In genomic region chr2:3587021-3587420, GRCh38 we compare ENCODE assay signal across 19 cellular contexts. TPM values are rescaled to one million over a fixed set of nuclear protein-coding genes. Genes with fewer than 3 reads are reported as not detected.
DNase-seq lines count a peak whose midpoint lies in the region; ATAC-seq, FAIRE-seq and TF ChIP-seq lines count a peak whose summit lies in the region.
"Had no signal": no experiment of that assay in that cellular context is flagged by ENCODE, and none has a peak within 500 bp of the region (broad histone marks: within the 10 kb centered on the region; RNA-seq: fewer than 3 reads in every experiment).

No MANE protein-coding gene starts in this region.

- H4K20me1 ChIP-seq in PC-9 (ENCODE audit: insufficient read depth) (peaks cover 32% of the 10 kb centered on the region), HepG2 (ENCODE audit: insufficient read depth, low read length) (0 out of 2 replicates have a peak, but pooled peaks cover under 1% of the 10 kb centered on the region)

- peaks cover 4% of the 10 kb centered on the region for H3K4me1 Mint-ChIP-seq in activated naive CD8-positive, alpha-beta T cell treated with anti-CD3 and anti-CD28 coated beads, Interleukin-2, amount 50 U/mL, for 24 hours
- peaks cover 2% of the 10 kb centered on the region for H3K4me1 Mint-ChIP-seq in activated naive CD8-positive, alpha-beta T cell treated with anti-CD3 and anti-CD28 coated beads for 36 hours
- H3K4me1 Mint-ChIP-seq in nephron progenitor cell, result no peaks in the 10 kb centered on the region
- H3K4me1 Mint-ChIP-seq in CD4-positive, alpha-beta memory T cell, result no peaks in the 10 kb centered on the region
- H3K4me1 Mint-ChIP-seq: H9 had no signal

- POLR2A ChIA-PET in PC-9 (lab: Charles Lee; ENCODE audit: unreplicated experiment), result no interaction called here
- POLR2A ChIA-PET in HepG2 (lab: Yijun Ruan, JAX), result interaction anchor here (0.7 to 5.4 kb wide), 5 partner anchors 12 to 69 kb away, joined by 3 to 60 read pairs (median 6); partner anchors contain the start of genes RNASEH1 and RPS7
- POLR2A ChIA-PET in CD4-positive, alpha-beta memory T cell (lab: Charles Lee; ENCODE audit: partially characterized antibody), result no interaction called here

- H3F3A ChIP-seq in PC-9 (ENCODE audit: insufficient read depth, low read depth), result peaks cover 52% of the 10 kb centered on the region

- in situ Hi-C loops in HepG2 (cut with HindIII; ENCODE audit: extremely low pct_ligation_motif_present, low pct_unique_long_range_greater_than_20kb), result no loop called here

- H2AFZ ChIP-seq in PC-9, result no peak overlapping the region
- no peak overlapping the region for H2AFZ ChIP-seq in HepG2 (ENCODE audit: low read length)

- TF ChIP-seq RAD21 in HepG2 (CRISPR knock-in tag; IDR thresholded peaks at IDR 0.05), result no peak

- no peaks in the 10 kb centered on the region for H3K9me3 ChIP-seq in PC-9 (ENCODE audit: insufficient read depth, low read depth)
- H3K9me3 ChIP-seq in HepG2 (ENCODE audit: low read length), result no peaks in the 10 kb centered on the region
- no peaks in the 10 kb centered on the region for H3K9me3 ChIP-seq in CD4-positive, alpha-beta memory T cell (ENCODE audit: control insufficient read depth in 1 of 2, low read length in 2 of 2)
- H3K9me3 ChIP-seq: SJSA1 had no signal

- no peak for FAIRE-seq in HepG2 (lab: Jason Lieb, UNC)
- FAIRE-seq: HTR-8/SVneo had no signal

- H3K4me2 ChIP-seq in PC-9, result no peak overlapping the region
- H3K4me2 ChIP-seq in HepG2 (ENCODE audit: low read depth, low read length), result no peak overlapping the region

- peak overlapping the region; percentile 33 for H3K27ac Mint-ChIP-seq in activated naive CD8-positive, alpha-beta T cell treated with anti-CD3 and anti-CD28 coated beads, Interleukin-2, amount 50 U/mL, for 24 hours
- H3K27ac Mint-ChIP-seq in activated naive CD8-positive, alpha-beta T cell treated with anti-CD3 and anti-CD28 coated beads for 36 hours, result no peak overlapping the region
- peak overlapping the region; percentile 33 for H3K27ac Mint-ChIP-seq in nephron progenitor cell
- no peak overlapping the region for H3K27ac Mint-ChIP-seq in CD4-positive, alpha-beta memory T cell
- H3K27ac Mint-ChIP-seq: CD8-positive, alpha-beta T cell had no signal

- H3K27me3 ChIP-seq in PC-9 (ENCODE audit: insufficient read depth, low read depth) (no peaks in the 10 kb centered on the region), HepG2 (ENCODE audit: control insufficient read depth in 1 of 2, insufficient read depth in 2 of 2, low read length in 2 of 2) (no peaks in the 10 kb centered on the region)
- H3K27me3 ChIP-seq in CD4-positive, alpha-beta memory T cell (ENCODE audit: insufficient read depth, low read length), result no peaks in the 10 kb centered on the region
- H3K27me3 ChIP-seq: SJSA1 had no signal

- TF ChIP-seq EP300 in HepG2 (IDR thresholded peaks at IDR 0.05; ENCODE audit: low read depth in 2 of 2, low read length in 2 of 2), result no peak
- no peak for TF ChIP-seq EP300 in HepG2 (CRISPR knock-in tag; IDR thresholded peaks at IDR 0.05; ENCODE audit: borderline replicate concordance)

- H3K9me2 ChIP-seq in PC-9 (ENCODE audit: insufficient read depth), result no peaks in the 10 kb centered on the region

- ATAC-seq in activated naive CD8-positive, alpha-beta T cell treated with anti-CD3 and anti-CD28 coated beads, Interleukin-2, amount 50 U/mL, for 24 hours, result peak; percentile 18
- ATAC-seq in HepG2, result no peak
- ATAC-seq: CD8-positive, alpha-beta T cell had no signal

- TF ChIP-seq CTCF in PC-9 (conservative IDR thresholded peaks at IDR 0.05) (no peak), HepG2 (CRISPR knock-in tag; IDR thresholded peaks at IDR 0.05) (no peak), nephron progenitor cell (IDR thresholded peaks at IDR 0.05) (no peak)

- H3K9me3 Mint-ChIP-seq in activated naive CD8-positive, alpha-beta T cell treated with anti-CD3 and anti-CD28 coated beads, Interleukin-2, amount 50 U/mL, for 24 hours, result no peaks in the 10 kb centered on the region
- no peaks in the 10 kb centered on the region for H3K9me3 Mint-ChIP-seq in activated naive CD8-positive, alpha-beta T cell treated with anti-CD3 and anti-CD28 coated beads for 36 hours
- peaks cover 8% of the 10 kb centered on the region for H3K9me3 Mint-ChIP-seq in nephron progenitor cell
- H3K9me3 Mint-ChIP-seq in CD4-positive, alpha-beta memory T cell, result no peaks in the 10 kb centered on the region
- H3K9me3 Mint-ChIP-seq: CD8-positive, alpha-beta T cell had no signal

- H3K4me1 ChIP-seq in PC-9 (replicated peaks; ENCODE audit: insufficient read depth) (no peaks in the 10 kb centered on the region), HepG2 (ENCODE audit: insufficient read depth, low read length) (peaks cover 40% of the 10 kb centered on the region)
- H3K4me1 ChIP-seq in CD4-positive, alpha-beta memory T cell (ENCODE audit: insufficient read depth, low read length), result no peaks in the 10 kb centered on the region
- H3K4me1 ChIP-seq: SJSA1 had no signal

- no peak for TF ChIP-seq POLR2A in HepG2 (IDR thresholded peaks at IDR 0.05; ENCODE audit: insufficient read depth in 1 of 2, low read depth in 2 of 2, low read length in 2 of 2)

- H3K4me3 ChIP-seq in PC-9 (no peak overlapping the region), HepG2 (replicated peaks in 1 of 3; ENCODE audit: insufficient read depth in 1 of 3, low read depth in 2 of 3, low read length in 3 of 3) (no peak overlapping the region)
- no peak overlapping the region for H3K4me3 ChIP-seq in CD4-positive, alpha-beta memory T cell (ENCODE audit: low read length in 2 of 2)
- H3K4me3 ChIP-seq: SJSA1 had no signal

- BruUV-seq in PC-9 (replicated peaks; lab: Mats Ljungman, UMichigan), result no TSS peak
- BruUV-seq in HepG2 (replicated peaks; lab: Mats Ljungman, UMichigan), result no TSS peak

- DNase-seq in activated naive CD8-positive, alpha-beta T cell treated with anti-CD3 and anti-CD28 coated beads, Interleukin-2, amount 50 U/mL, for 24 hours, result no peak
- DNase-seq in activated naive CD8-positive, alpha-beta T cell treated with anti-CD3 and anti-CD28 coated beads for 36 hours, result no peak
- DNase-seq in PC-9, result no peak
- no peak for DNase-seq in HepG2 (ENCODE audit: low spot score)
- no peak for DNase-seq in nephron progenitor cell
- no peak for DNase-seq in CD4-positive, alpha-beta memory T cell
- no peak for DNase-seq in HuH-7.5 (ENCODE audit: low spot score)
- no peak for DNase-seq in activated naive CD4-positive, alpha-beta T cell (lab: John Stamatoyannopoulos, UW)
- DNase-seq: CD8-positive, alpha-beta T cell; H9; KBM-7; NCI-H1436; NCI-H2029; NCI-H510A; NCI-H774 had no signal

- H3K27me3 Mint-ChIP-seq in activated naive CD8-positive, alpha-beta T cell treated with anti-CD3 and anti-CD28 coated beads, Interleukin-2, amount 50 U/mL, for 24 hours, result no peaks in the 10 kb centered on the region
- no peaks in the 10 kb centered on the region for H3K27me3 Mint-ChIP-seq in activated naive CD8-positive, alpha-beta T cell treated with anti-CD3 and anti-CD28 coated beads for 36 hours
- no peaks in the 10 kb centered on the region for H3K27me3 Mint-ChIP-seq in nephron progenitor cell (ENCODE audit: low read depth, poor library complexity)
- no peaks in the 10 kb centered on the region for H3K27me3 Mint-ChIP-seq in CD4-positive, alpha-beta memory T cell

- CTCF ChIA-PET in PC-9 (lab: Charles Lee) (no interaction called here), HepG2 (lab: Yijun Ruan, JAX; ENCODE audit: low intra/inter-chr PET ratio, low total read pairs) (no interaction called here)
- CTCF ChIA-PET in CD4-positive, alpha-beta memory T cell (lab: Charles Lee; ENCODE audit: partially characterized antibody), result interaction anchor here (1.2 kb wide), 1 partner anchor 10 kb away, joined by 4 read pairs; no protein-coding TSS in a partner anchor

- 80% methylated on average over 5 of the region's 5 CpGs for WGBS in HepG2 (ENCODE audit: low lambda C conversion rate)

- H3K79me2 ChIP-seq in PC-9 (ENCODE audit: low read depth) (no peaks in the 10 kb centered on the region), HepG2 (ENCODE audit: insufficient read depth, low read length) (peaks cover 6% of the 10 kb centered on the region)

- intact Hi-C loops in PC-9 (cut with micrococcal nuclease; ENCODE audit: unreplicated experiment) (no loop called here), HepG2 (cut with micrococcal nuclease; ENCODE audit: unreplicated experiment) (no loop called here)
- intact Hi-C loops in CD4-positive, alpha-beta memory T cell (cut with micrococcal nuclease), result no loop called here

- H3K36me3 Mint-ChIP-seq in activated naive CD8-positive, alpha-beta T cell treated with anti-CD3 and anti-CD28 coated beads, Interleukin-2, amount 50 U/mL, for 24 hours (ENCODE audit: low read depth), result peaks cover 29% of the 10 kb centered on the region
- H3K36me3 Mint-ChIP-seq in activated naive CD8-positive, alpha-beta T cell treated with anti-CD3 and anti-CD28 coated beads for 36 hours, result peaks cover 2% of the 10 kb centered on the region
- H3K36me3 Mint-ChIP-seq in nephron progenitor cell (ENCODE audit: low read depth), result peaks cover 57% of the 10 kb centered on the region
- peaks cover 23 to 24% of the 10 kb centered on the region in 2 donors for H3K36me3 Mint-ChIP-seq in CD4-positive, alpha-beta memory T cell

- H3K27ac ChIP-seq in PC-9 (peak overlapping the region; percentile 10; the same call in 1 of the 2 replicates), HepG2 (ENCODE audit: extremely low read length, insufficient read depth, low read length) (peak overlapping the region; percentile 28)
- H3K27ac ChIP-seq in CD4-positive, alpha-beta memory T cell (ENCODE audit: low read depth, low read length), result no peak overlapping the region
- H3K27ac ChIP-seq: 22Rv1, HL-60, SJSA1 had no signal

- no peak overlapping the region for H3K4me3 Mint-ChIP-seq in activated naive CD8-positive, alpha-beta T cell treated with anti-CD3 and anti-CD28 coated beads, Interleukin-2, amount 50 U/mL, for 24 hours
- H3K4me3 Mint-ChIP-seq in activated naive CD8-positive, alpha-beta T cell treated with anti-CD3 and anti-CD28 coated beads for 36 hours, result no peak overlapping the region
- H3K4me3 Mint-ChIP-seq in nephron progenitor cell, result no peak overlapping the region
- no peak overlapping the region for H3K4me3 Mint-ChIP-seq in CD4-positive, alpha-beta memory T cell
- H3K4me3 Mint-ChIP-seq: CD8-positive, alpha-beta T cell; H9 had no signal

- no peak overlapping the region for H3K9ac ChIP-seq in HepG2 (ENCODE audit: insufficient read depth, low read depth, low read length)

- H3K36me3 ChIP-seq in PC-9 (ENCODE audit: low read depth) (peaks cover 18% of the 10 kb centered on the region), HepG2 (replicated peaks in 1 of 2; ENCODE audit: control insufficient read depth in 1 of 2, insufficient read depth in 2 of 2, low read length in 2 of 2) (peaks cover 0 to 8% of the 10 kb centered on the region in 2 experiments; a peak in 2 of 5 replicates)
- peaks cover 2% of the 10 kb centered on the region for H3K36me3 ChIP-seq in CD4-positive, alpha-beta memory T cell (ENCODE audit: insufficient read depth, low read length)

RNA-seq across cellular contexts. Expression of gene COLEC11, which starts 7.9 kb away (rescaled TPM):
- under 1 TPM; 0.52 to 0.86 TPM for total RNA-seq in activated naive CD8-positive, alpha-beta T cell treated with anti-CD3 and anti-CD28 coated beads for 36 hours
- total RNA-seq in PC-9 (2021) (2.4 and 4.6 TPM in 2 replicates), HepG2 (2016; rRNA removed; fragmentation: Illumina TruSeq; extraction: Trizol) (2.5 and 3.0 TPM in 2 replicates)
- 1.2 and 1.9 TPM in 2 replicates for total RNA-seq in HepG2 (2016; cell fraction: cytosol; rRNA removed; fragmentation: Illumina TruSeq; extraction: Trizol; ENCODE audit: low read depth)
- total RNA-seq in HepG2 (2016; cell fraction: insoluble cytoplasmic fraction; rRNA removed; fragmentation: Illumina TruSeq; extraction: Trizol), result 2.5 and 3.0 TPM in 2 replicates
- total RNA-seq in HepG2 (2016; cell fraction: membrane; rRNA removed; fragmentation: Illumina TruSeq; extraction: Trizol), result 2.2 and 2.3 TPM in 2 replicates
- 2.7 and 3.4 TPM in 2 replicates for total RNA-seq in HepG2 (2016; cell fraction: nucleus; rRNA removed; fragmentation: Illumina TruSeq; extraction: Trizol)
- 1.5 and 2.6 TPM in 2 replicates for polyA plus RNA-seq in HepG2 (2011; rRNA removed)
- polyA plus RNA-seq in HepG2 (2011; cell fraction: cytosol; rRNA removed), result 2.8 TPM in 2 replicates
- 4.0 and 4.6 TPM in 2 replicates for polyA plus RNA-seq in HepG2 (2011; cell fraction: nucleus; rRNA removed)
- polyA plus RNA-seq in HepG2 (2012), result 1.6 and 1.9 TPM in 2 replicates
- 0.71 and 0.78 TPM in 2 replicates for polyA plus RNA-seq in HepG2 (2016; cell fraction: cytosol; fragmentation: Illumina TruSeq; extraction: Trizol; ENCODE audit: low read depth)
- polyA plus RNA-seq in HepG2 (2016; cell fraction: insoluble cytoplasmic fraction; fragmentation: Illumina TruSeq; extraction: Trizol; ENCODE audit: low read depth), result 2.0 and 3.6 TPM in 2 replicates
- polyA plus RNA-seq in HepG2 (2016; cell fraction: membrane; fragmentation: Illumina TruSeq; extraction: Trizol; ENCODE audit: low read depth), result 1.5 TPM in 2 replicates
- polyA plus RNA-seq in HepG2 (2016; cell fraction: nucleus; fragmentation: Illumina TruSeq; extraction: Trizol; ENCODE audit: insufficient read depth, low read depth), result 5.0 and 5.6 TPM in 2 replicates
- polyA minus RNA-seq in HepG2 (2011; rRNA and poly(A)+ RNA removed; ENCODE audit: low replicate concordance), result 1.8 TPM in 1 of 2 replicates, not detected in the other
- 0.69 and 1.3 TPM in 2 replicates for polyA minus RNA-seq in HepG2 (2011; cell fraction: cytosol; rRNA and poly(A)+ RNA removed)
- 2.6 and 2.8 TPM in 2 replicates for polyA minus RNA-seq in HepG2 (2011; cell fraction: nucleus; rRNA and poly(A)+ RNA removed)
- not detected for total RNA-seq in CD4-positive, alpha-beta memory T cell
- under 1 TPM in 1 of 2 donors, not detected in 1; 0.30 TPM for polyA plus RNA-seq in CD4-positive, alpha-beta memory T cell
- total RNA-seq: CD8-positive, alpha-beta T cell; SJSA1 had no signal

RNA-seq across cellular contexts. Expression of gene RPS7, which starts 12.0 kb away (rescaled TPM):
- total RNA-seq in activated naive CD8-positive, alpha-beta T cell treated with anti-CD3 and anti-CD28 coated beads for 36 hours, result 1,000 to 10,000 TPM; 1,614 to 1,631 TPM
- total RNA-seq in PC-9 (2021) (1,333 and 1,707 TPM in 2 replicates), HepG2 (2016; rRNA removed; fragmentation: Illumina TruSeq; extraction: Trizol) (3,686 and 4,415 TPM in 2 replicates)
- 5,456 and 6,100 TPM in 2 replicates for total RNA-seq in HepG2 (2016; cell fraction: cytosol; rRNA removed; fragmentation: Illumina TruSeq; extraction: Trizol; ENCODE audit: low read depth)
- 3,753 and 4,559 TPM in 2 replicates for total RNA-seq in HepG2 (2016; cell fraction: insoluble cytoplasmic fraction; rRNA removed; fragmentation: Illumina TruSeq; extraction: Trizol)
- 7,013 and 7,026 TPM in 2 replicates for total RNA-seq in HepG2 (2016; cell fraction: membrane; rRNA removed; fragmentation: Illumina TruSeq; extraction: Trizol)
- total RNA-seq in HepG2 (2016; cell fraction: nucleus; rRNA removed; fragmentation: Illumina TruSeq; extraction: Trizol), result 1,357 and 1,550 TPM in 2 replicates
- polyA plus RNA-seq in HepG2 (2011; rRNA removed), result 3,283 and 4,040 TPM in 2 replicates
- polyA plus RNA-seq in HepG2 (2011; cell fraction: cytosol; rRNA removed), result 3,092 and 3,668 TPM in 2 replicates
- 687 and 772 TPM in 2 replicates for polyA plus RNA-seq in HepG2 (2011; cell fraction: nucleus; rRNA removed)
- polyA plus RNA-seq in HepG2 (2012), result 3,723 and 4,459 TPM in 2 replicates
- polyA plus RNA-seq in HepG2 (2016; cell fraction: cytosol; fragmentation: Illumina TruSeq; extraction: Trizol; ENCODE audit: low read depth), result 5,030 and 5,352 TPM in 2 replicates
- polyA plus RNA-seq in HepG2 (2016; cell fraction: insoluble cytoplasmic fraction; fragmentation: Illumina TruSeq; extraction: Trizol; ENCODE audit: low read depth), result 4,110 and 4,812 TPM in 2 replicates
- 6,339 and 6,476 TPM in 2 replicates for polyA plus RNA-seq in HepG2 (2016; cell fraction: membrane; fragmentation: Illumina TruSeq; extraction: Trizol; ENCODE audit: low read depth)
- polyA plus RNA-seq in HepG2 (2016; cell fraction: nucleus; fragmentation: Illumina TruSeq; extraction: Trizol; ENCODE audit: insufficient read depth, low read depth), result 2,377 and 2,486 TPM in 2 replicates
- polyA minus RNA-seq in HepG2 (2011; rRNA and poly(A)+ RNA removed; ENCODE audit: low replicate concordance), result 217 and 248 TPM in 2 replicates
- polyA minus RNA-seq in HepG2 (2011; cell fraction: cytosol; rRNA and poly(A)+ RNA removed), result 598 and 688 TPM in 2 replicates
- polyA minus RNA-seq in HepG2 (2011; cell fraction: nucleus; rRNA and poly(A)+ RNA removed), result 243 and 285 TPM in 2 replicates
- 1,000 to 10,000 TPM; 1,594 to 1,656 TPM for total RNA-seq in CD4-positive, alpha-beta memory T cell
- 1,000 to 10,000 TPM in 1 of 2 donors, 100 to 1,000 TPM in 1; 904 to 1,178 TPM for polyA plus RNA-seq in CD4-positive, alpha-beta memory T cell

RNA-seq across cellular contexts. Expression of gene RNASEH1, which starts 28.9 kb away (rescaled TPM):
- total RNA-seq in activated naive CD8-positive, alpha-beta T cell treated with anti-CD3 and anti-CD28 coated beads for 36 hours, result 10 to 100 TPM; 39.4 to 39.8 TPM
- total RNA-seq in PC-9 (2021) (28.4 and 31.0 TPM in 2 replicates), HepG2 (2016; rRNA removed; fragmentation: Illumina TruSeq; extraction: Trizol) (57.2 and 57.4 TPM in 2 replicates)
- 73.8 and 75.1 TPM in 2 replicates for total RNA-seq in HepG2 (2016; cell fraction: cytosol; rRNA removed; fragmentation: Illumina TruSeq; extraction: Trizol; ENCODE audit: low read depth)
- total RNA-seq in HepG2 (2016; cell fraction: insoluble cytoplasmic fraction; rRNA removed; fragmentation: Illumina TruSeq; extraction: Trizol), result 56.9 and 57.3 TPM in 2 replicates
- 90.4 and 92.3 TPM in 2 replicates for total RNA-seq in HepG2 (2016; cell fraction: membrane; rRNA removed; fragmentation: Illumina TruSeq; extraction: Trizol)
- 37.2 and 39.3 TPM in 2 replicates for total RNA-seq in HepG2 (2016; cell fraction: nucleus; rRNA removed; fragmentation: Illumina TruSeq; extraction: Trizol)
- polyA plus RNA-seq in HepG2 (2011; rRNA removed), result 12.7 and 14.5 TPM in 2 replicates
- 12.8 and 14.0 TPM in 2 replicates for polyA plus RNA-seq in HepG2 (2011; cell fraction: cytosol; rRNA removed)
- 10.4 and 11.6 TPM in 2 replicates for polyA plus RNA-seq in HepG2 (2011; cell fraction: nucleus; rRNA removed)
- 21.0 and 21.2 TPM in 2 replicates for polyA plus RNA-seq in HepG2 (2012)
- 75.3 and 82.0 TPM in 2 replicates for polyA plus RNA-seq in HepG2 (2016; cell fraction: cytosol; fragmentation: Illumina TruSeq; extraction: Trizol; ENCODE audit: low read depth)
- polyA plus RNA-seq in HepG2 (2016; cell fraction: insoluble cytoplasmic fraction; fragmentation: Illumina TruSeq; extraction: Trizol; ENCODE audit: low read depth), result 46.3 and 47.8 TPM in 2 replicates
- 68.9 and 69.5 TPM in 2 replicates for polyA plus RNA-seq in HepG2 (2016; cell fraction: membrane; fragmentation: Illumina TruSeq; extraction: Trizol; ENCODE audit: low read depth)
- 43.7 and 45.2 TPM in 2 replicates for polyA plus RNA-seq in HepG2 (2016; cell fraction: nucleus; fragmentation: Illumina TruSeq; extraction: Trizol; ENCODE audit: insufficient read depth, low read depth)
- polyA minus RNA-seq in HepG2 (2011; rRNA and poly(A)+ RNA removed; ENCODE audit: low replicate concordance), result 10.4 and 15.6 TPM in 2 replicates
- 11.1 and 12.0 TPM in 2 replicates for polyA minus RNA-seq in HepG2 (2011; cell fraction: cytosol; rRNA and poly(A)+ RNA removed)
- 17.3 and 19.1 TPM in 2 replicates for polyA minus RNA-seq in HepG2 (2011; cell fraction: nucleus; rRNA and poly(A)+ RNA removed)
- total RNA-seq in CD4-positive, alpha-beta memory T cell, result 10 to 100 TPM; 22.0 to 24.0 TPM
- polyA plus RNA-seq in CD4-positive, alpha-beta memory T cell, result 10 to 100 TPM; 30.6 to 43.1 TPM

Comparison
In these comparisons a context has a peak if more than half of its experiments do, and no peak if none do; other contexts are left out.
1. H3K27ac Mint-ChIP-seq: peak in activated naive CD8-positive, alpha-beta T cell treated with anti-CD3 and anti-CD28 coated beads, Interleukin-2, amount 50 U/mL, for 24 hours (single experiment) and nephron progenitor cell (single experiment); none in activated naive CD8-positive, alpha-beta T cell treated with anti-CD3 and anti-CD28 coated beads for 36 hours (single experiment) and CD4-positive, alpha-beta memory T cell (0 of 7).